ENCODE assay signal across 29 cellular contexts in the genomic region with DNA sequence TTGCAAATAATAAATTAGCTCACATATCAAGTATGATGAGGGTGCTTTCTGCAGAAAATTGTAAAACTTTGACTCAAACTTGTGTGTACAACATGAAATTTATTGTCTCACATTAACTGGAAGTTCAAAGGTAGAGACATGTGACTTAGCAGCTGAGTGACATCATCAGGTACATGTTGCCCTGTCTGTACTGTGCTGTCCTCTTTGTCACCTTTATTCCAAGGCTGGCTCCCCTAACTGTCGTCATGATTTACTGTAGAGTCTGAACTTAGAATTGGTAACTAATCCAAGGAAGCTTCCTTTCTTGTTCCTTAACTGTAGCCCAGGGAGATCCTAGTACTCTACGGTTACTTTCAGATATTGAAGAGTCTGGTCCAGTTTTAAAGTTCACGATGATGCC.
"Had no signal": no experiment of that assay in that cellular context is flagged by ENCODE, and none has a peak within 500 bp of the region (broad histone marks: within the 10 kb centered on the region; RNA-seq: fewer than 3 reads in every experiment).

No MANE protein-coding gene starts in this region.

- H3K9me3 ChIP-seq: left lung, lower lobe of right lung, pancreas, prostate gland, stomach, thoracic aorta, tibial artery, upper lobe of right lung had no signal

- H3K4me3 ChIP-seq: left lung, lower lobe of right lung, pancreas, prostate gland, skin epidermis, stomach, thoracic aorta, tibial artery, upper lobe of right lung had no signal

- H3K27me3 ChIP-seq: pancreas, tibial artery, upper lobe of right lung had no signal

- H3K4me1 ChIP-seq: lower lobe of right lung, pancreas, prostate gland, stomach, tibial artery, upper lobe of right lung had no signal

- H3K36me3 ChIP-seq: left lung, lower lobe of right lung, pancreas, prostate gland, stomach, upper lobe of right lung had no signal

- FAIRE-seq: islet of Langerhans, kidney, pancreas, urothelium cell line had no signal

- ATAC-seq: left lung; lower lobe of right lung; naive thymus-derived CD8-positive, alpha-beta T cell; pancreas; right cardiac atrium; sciatic nerve; stimulated activated naive B cell treated with anti-CD40 and anti-IgM and Interleukin-4, amounts not matched to agents 10 μg/mL and 1 μg/mL and 100 μg/mL, for 72 hours; stimulated activated naive CD8-positive, alpha-beta T cell treated with anti-CD3 and anti-CD28 coated beads, Interleukin-15, Interleukin-2, amounts not matched to agents 100 U/mL and 50 U/mL, for 24 hours; upper lobe of right lung had no signal

- DNase-seq: hypothalamus; immature natural killer cell; kidney; left lung; lower lobe of right lung; mammary epithelial cell; mesenchymal stem cell; naive thymus-derived CD8-positive, alpha-beta T cell; nucleus accumbens; pancreas; posterior cingulate gyrus; retina; right cardiac atrium; stimulated activated CD4-positive, alpha-beta T cell treated with anti-CD3 and anti-CD28 coated beads, Interleukin-12 subunit alpha, Interleukin-12 subunit beta, amount 100 ng/mL, for 4 hours; stimulated activated CD4-positive, alpha-beta T cell treated with anti-CD3 and anti-CD28 coated beads, Interleukin-15, amount 100 ng/mL, for 24 hours; stimulated activated CD4-positive, alpha-beta T cell treated with anti-CD3 and anti-CD28 coated beads, Interleukin-2, amount 100 ng/mL, for 24 hours; stimulated activated CD4-positive, alpha-beta T cell treated with anti-CD3 and anti-CD28 coated beads, Interleukin-4, amount 100 ng/mL, for 1 hour; stimulated activated naive B cell treated with anti-CD40 and anti-IgM and Interleukin-4, amounts not matched to agents 10 μg/mL and 1 μg/mL and 100 μg/mL, for 72 hours; stimulated activated naive CD8-positive, alpha-beta T cell treated with anti-CD3 and anti-CD28 coated beads, Interleukin-15, Interleukin-2, amounts not matched to agents 100 U/mL and 50 U/mL, for 24 hours; stomach; tibial artery; trophoblast cell; upper lobe of right lung had no signal

- H3K27ac ChIP-seq: left lung, lower lobe of right lung, pancreas, prostate gland, skin epidermis, stomach, thoracic aorta, tibial artery, upper lobe of right lung had no signal
